1 cellular context compared by ENCODE assay signal in genomic region chr20:23461180-23461579, GRCh38.
TF ChIP-seq lines count a peak whose summit lies in the region.

No MANE protein-coding gene starts in this region.

TF ChIP-seq in GM23338, 12 proteins besides CTCF, POLR2A, EP300 and RAD21 (continued from another document):
- TF ChIP-seq REST (IDR thresholded peaks at IDR 0.05; ENCODE audit: unreplicated experiment) (no peak), ETS1 (IDR thresholded peaks at IDR 0.05) (no peak), EZH2phosphoT487 (IDR thresholded peaks at IDR 0.05; ENCODE audit: unreplicated experiment) (no peak), ZNF114 (CRISPR knock-in tag; IDR thresholded peaks at IDR 0.05) (no peak), POLR2AphosphoS5 (IDR thresholded peaks at IDR 0.05; ENCODE audit: low read depth) (no peak), EZH2 (IDR thresholded peaks at IDR 0.05; ENCODE audit: low read depth, unreplicated experiment) (no peak), CREB1 (CRISPR knock-in tag; IDR thresholded peaks at IDR 0.05; ENCODE audit: low read depth) (no peak), NANOG (IDR thresholded peaks at IDR 0.05; ENCODE audit: borderline replicate concordance) (no peak), STAT1 (IDR thresholded peaks at IDR 0.05; ENCODE audit: unreplicated experiment) (no peak)
- TF ChIP-seq, protein P1, sequence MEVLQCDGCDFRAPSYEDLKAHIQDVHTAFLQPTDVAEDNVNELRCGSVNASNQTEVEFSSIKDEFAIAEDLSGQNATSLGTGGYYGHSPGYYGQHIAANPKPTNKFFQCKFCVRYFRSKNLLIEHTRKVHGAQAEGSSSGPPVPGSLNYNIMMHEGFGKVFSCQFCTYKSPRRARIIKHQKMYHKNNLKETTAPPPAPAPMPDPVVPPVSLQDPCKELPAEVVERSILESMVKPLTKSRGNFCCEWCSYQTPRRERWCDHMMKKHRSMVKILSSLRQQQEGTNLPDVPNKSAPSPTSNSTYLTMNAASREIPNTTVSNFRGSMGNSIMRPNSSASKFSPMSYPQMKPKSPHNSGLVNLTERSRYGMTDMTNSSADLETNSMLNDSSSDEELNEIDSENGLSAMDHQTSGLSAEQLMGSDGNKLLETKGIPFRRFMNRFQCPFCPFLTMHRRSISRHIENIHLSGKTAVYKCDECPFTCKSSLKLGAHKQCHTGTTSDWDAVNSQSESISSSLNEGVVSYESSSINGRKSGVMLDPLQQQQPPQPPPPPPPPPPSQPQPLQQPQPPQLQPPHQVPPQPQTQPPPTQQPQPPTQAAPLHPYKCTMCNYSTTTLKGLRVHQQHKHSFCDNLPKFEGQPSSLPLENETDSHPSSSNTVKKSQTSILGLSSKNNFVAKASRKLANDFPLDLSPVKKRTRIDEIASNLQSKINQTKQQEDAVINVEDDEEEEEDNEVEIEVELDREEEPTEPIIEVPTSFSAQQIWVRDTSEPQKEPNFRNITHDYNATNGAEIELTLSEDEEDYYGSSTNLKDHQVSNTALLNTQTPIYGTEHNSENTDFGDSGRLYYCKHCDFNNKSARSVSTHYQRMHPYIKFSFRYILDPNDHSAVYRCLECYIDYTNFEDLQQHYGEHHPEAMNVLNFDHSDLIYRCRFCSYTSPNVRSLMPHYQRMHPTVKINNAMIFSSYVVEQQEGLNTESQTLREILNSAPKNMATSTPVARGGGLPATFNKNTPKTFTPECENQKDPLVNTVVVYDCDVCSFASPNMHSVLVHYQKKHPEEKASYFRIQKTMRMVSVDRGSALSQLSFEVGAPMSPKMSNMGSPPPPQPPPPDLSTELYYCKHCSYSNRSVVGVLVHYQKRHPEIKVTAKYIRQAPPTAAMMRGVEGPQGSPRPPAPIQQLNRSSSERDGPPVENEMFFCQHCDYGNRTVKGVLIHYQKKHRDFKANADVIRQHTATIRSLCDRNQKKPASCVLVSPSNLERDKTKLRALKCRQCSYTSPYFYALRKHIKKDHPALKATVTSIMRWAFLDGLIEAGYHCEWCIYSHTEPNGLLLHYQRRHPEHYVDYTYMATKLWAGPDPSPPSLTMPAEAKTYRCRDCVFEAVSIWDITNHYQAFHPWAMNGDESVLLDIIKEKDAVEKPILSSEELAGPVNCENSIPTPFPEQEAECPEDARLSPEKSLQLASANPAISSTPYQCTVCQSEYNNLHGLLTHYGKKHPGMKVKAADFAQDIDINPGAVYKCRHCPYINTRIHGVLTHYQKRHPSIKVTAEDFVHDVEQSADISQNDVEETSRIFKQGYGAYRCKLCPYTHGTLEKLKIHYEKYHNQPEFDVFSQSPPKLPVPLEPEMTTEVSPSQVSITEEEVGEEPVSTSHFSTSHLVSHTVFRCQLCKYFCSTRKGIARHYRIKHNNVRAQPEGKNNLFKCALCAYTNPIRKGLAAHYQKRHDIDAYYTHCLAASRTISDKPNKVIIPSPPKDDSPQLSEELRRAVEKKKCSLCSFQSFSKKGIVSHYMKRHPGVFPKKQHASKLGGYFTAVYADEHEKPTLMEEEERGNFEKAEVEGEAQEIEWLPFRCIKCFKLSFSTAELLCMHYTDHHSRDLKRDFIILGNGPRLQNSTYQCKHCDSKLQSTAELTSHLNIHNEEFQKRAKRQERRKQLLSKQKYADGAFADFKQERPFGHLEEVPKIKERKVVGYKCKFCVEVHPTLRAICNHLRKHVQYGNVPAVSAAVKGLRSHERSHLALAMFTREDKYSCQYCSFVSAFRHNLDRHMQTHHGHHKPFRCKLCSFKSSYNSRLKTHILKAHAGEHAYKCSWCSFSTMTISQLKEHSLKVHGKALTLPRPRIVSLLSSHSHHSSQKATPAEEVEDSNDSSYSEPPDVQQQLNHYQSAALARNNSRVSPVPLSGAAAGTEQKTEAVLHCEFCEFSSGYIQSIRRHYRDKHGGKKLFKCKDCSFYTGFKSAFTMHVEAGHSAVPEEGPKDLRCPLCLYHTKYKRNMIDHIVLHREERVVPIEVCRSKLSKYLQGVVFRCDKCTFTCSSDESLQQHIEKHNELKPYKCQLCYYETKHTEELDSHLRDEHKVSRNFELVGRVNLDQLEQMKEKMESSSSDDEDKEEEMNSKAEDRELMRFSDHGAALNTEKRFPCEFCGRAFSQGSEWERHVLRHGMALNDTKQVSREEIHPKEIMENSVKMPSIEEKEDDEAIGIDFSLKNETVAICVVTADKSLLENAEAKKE (CRISPR knock-in tag; IDR thresholded peaks at IDR 0.05), result no peak
